In genomic region chrX:10197597-10198210, GRCh38 we compare ENCODE assay signal across 16 cellular contexts. TPM values are rescaled to one million over a fixed set of nuclear protein-coding genes. Genes with fewer than 3 reads are reported as not detected.
DNase-seq lines count a peak whose midpoint lies in the region; TF ChIP-seq lines count a peak whose summit lies in the region.
"Had no signal": no experiment of that assay in that cellular context is flagged by ENCODE, and none has a peak within 500 bp of the region (broad histone marks: within the 10 kb centered on the region; RNA-seq: fewer than 3 reads in every experiment).

No MANE protein-coding gene starts in this region.

- TF ChIP-seq CTCF in fibroblast of pulmonary artery (IDR thresholded peaks at IDR 0.05; ENCODE audit: low read length, missing control alignments) = no peak
- no peak for TF ChIP-seq CTCF in neutrophil (IDR thresholded peaks at IDR 0.05)

- peaks cover 41 to 43% of the 10 kb centered on the region in 2 experiments for H3K4me1 ChIP-seq in neutrophil (ENCODE audit: control insufficient read depth in 1 of 2, insufficient read depth in 1 of 2, low read depth in 1 of 2, low read length in 1 of 2)
- H3K4me1 ChIP-seq: tibial artery had no signal

- H3K27ac ChIP-seq in neutrophil = peak overlapping the region; percentile 97
- H3K27ac ChIP-seq: PC-9, tibial artery had no signal

- H3K4me3 ChIP-seq in fibroblast of pulmonary artery (replicated peaks; ENCODE audit: low read depth, low read length) (no peak overlapping the region), neutrophil (ENCODE audit: low read depth in 1 of 2, low read length in 1 of 2) (no peak overlapping the region)
- H3K4me3 ChIP-seq: PC-9, tibial artery had no signal

- no peaks in the 10 kb centered on the region for H3K27me3 ChIP-seq in neutrophil
- H3K27me3 ChIP-seq: tibial artery had no signal

- DNase-seq in HT-29 (ENCODE audit: low spot score) (peak; percentile 20), NCI-H2227 (lab: John Stamatoyannopoulos, UW; ENCODE audit: unreplicated experiment) (peak; percentile 74), fibroblast of pulmonary artery (ENCODE audit: low read depth) (peak; percentile 9), NCI-H526 treated with DMSO at 0.1 percent for 48 hours (lab: John Stamatoyannopoulos, UW) (no peak), NOMO-1 (lab: John Stamatoyannopoulos, UW; ENCODE audit: unreplicated experiment in 2 of 2) (no peak), SIG-M5 (lab: John Stamatoyannopoulos, UW) (no peak)
- DNase-seq: activated CD4-positive, alpha-beta T cell treated with anti-CD3 and anti-CD28 coated beads, Interleukin-2, amount 50 U/mL, for 1 hour; activated naive CD4-positive, alpha-beta T cell treated with anti-CD3 and anti-CD28 coated beads, Interleukin-2, amount 10 ng/mL, durations not matched to agents 7 days and 5 days; C1 segment of cervical spinal cord; hippocampal formation; MM.1S; NCI-H510A; PC-9; stimulated activated naive B cell treated with anti-CD40 and anti-IgM and Interleukin-4, amounts not matched to agents 10 μg/mL and 1 μg/mL and 100 μg/mL, for 72 hours; tibial artery had no signal

- no peaks in the 10 kb centered on the region for H3K9me3 ChIP-seq in neutrophil
- H3K9me3 ChIP-seq: tibial artery had no signal

- no peaks in the 10 kb centered on the region for H3K36me3 ChIP-seq in neutrophil
- H3K36me3 ChIP-seq: tibial artery had no signal

RNA-seq across cellular contexts. Expression of gene CLCN4, which starts 40.9 kb away (rescaled TPM):
- 0.26 and 0.31 TPM in 2 replicates for total RNA-seq in HT-29 (2014; rRNA removed; shearing (Covaris generic))

Comparison
In these comparisons a context has a peak if more than half of its experiments do, and no peak if none do; other contexts are left out.
1. DNase-seq: peak in HT-29 (single experiment), NCI-H2227 (single experiment) and fibroblast of pulmonary artery (single experiment); none in NCI-H526 treated with DMSO at 0.1 percent for 48 hours (single experiment), NOMO-1 (0 of 2) and SIG-M5 (single experiment).